1 cellular context compared by ENCODE assay signal in genomic region chr13:19726611-19727010, GRCh38.
TF ChIP-seq lines count a peak whose summit lies in the region.

No MANE protein-coding gene starts in this region.

TF ChIP-seq in SK-N-SH treated with all-trans-retinoic acid at 6 μM for 48 hours, 23 proteins besides CTCF, POLR2A, EP300 and RAD21 (continued from another document):
- no peak for TF ChIP-seq CREB5 (CRISPR knock-in tag; IDR thresholded peaks at IDR 0.05; ENCODE audit: low read depth)
- TF ChIP-seq, protein P1, sequence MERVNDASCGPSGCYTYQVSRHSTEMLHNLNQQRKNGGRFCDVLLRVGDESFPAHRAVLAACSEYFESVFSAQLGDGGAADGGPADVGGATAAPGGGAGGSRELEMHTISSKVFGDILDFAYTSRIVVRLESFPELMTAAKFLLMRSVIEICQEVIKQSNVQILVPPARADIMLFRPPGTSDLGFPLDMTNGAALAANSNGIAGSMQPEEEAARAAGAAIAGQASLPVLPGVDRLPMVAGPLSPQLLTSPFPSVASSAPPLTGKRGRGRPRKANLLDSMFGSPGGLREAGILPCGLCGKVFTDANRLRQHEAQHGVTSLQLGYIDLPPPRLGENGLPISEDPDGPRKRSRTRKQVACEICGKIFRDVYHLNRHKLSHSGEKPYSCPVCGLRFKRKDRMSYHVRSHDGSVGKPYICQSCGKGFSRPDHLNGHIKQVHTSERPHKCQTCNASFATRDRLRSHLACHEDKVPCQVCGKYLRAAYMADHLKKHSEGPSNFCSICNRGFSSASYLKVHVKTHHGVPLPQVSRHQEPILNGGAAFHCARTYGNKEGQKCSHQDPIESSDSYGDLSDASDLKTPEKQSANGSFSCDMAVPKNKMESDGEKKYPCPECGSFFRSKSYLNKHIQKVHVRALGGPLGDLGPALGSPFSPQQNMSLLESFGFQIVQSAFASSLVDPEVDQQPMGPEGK (CRISPR knock-in tag; IDR thresholded peaks at IDR 0.05; ENCODE audit: borderline replicate concordance), result no peak
- no peak for TF ChIP-seq ESRRG (CRISPR knock-in tag; IDR thresholded peaks at IDR 0.05)
- TF ChIP-seq CSDC2 (CRISPR knock-in tag; IDR thresholded peaks at IDR 0.05), result no peak
- TF ChIP-seq GLIS3 (CRISPR knock-in tag; IDR thresholded peaks at IDR 0.05), result no peak
